Comparison of ENCODE assay signal across 8 cellular contexts in the genomic region with DNA sequence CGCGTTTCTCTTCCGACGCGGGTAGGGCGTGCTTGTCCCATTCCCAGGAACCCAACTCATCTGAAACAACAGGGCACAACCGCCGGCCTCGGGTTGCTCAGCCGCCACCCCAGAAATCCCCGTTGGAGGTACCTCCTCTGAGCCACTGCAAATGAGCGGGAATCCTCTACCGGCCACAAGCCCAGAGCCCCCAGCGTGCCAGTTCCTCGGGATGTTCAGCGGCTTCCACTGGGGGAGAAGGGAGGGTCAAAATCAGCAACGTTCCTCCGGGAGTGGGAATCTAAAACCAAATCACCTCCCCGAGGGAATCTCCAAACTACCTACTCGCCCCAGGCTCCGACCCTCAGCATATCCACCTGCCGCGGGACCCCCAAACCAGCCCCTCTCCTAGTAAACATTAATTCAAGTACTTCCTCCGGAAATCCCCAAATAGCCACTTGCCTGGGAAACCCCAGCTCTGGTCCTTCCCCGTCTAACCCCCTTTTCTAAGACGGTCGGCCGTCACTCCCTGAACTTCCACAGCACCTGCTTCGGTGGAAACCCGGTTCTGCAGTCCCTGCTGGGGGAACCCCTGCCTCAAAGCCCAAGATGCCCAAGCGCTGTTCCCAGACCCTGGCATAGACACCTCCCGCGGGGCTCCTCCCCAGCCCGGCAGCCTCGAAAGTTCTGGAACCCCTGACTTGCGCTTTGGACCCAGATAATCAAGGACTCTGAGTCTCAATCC. TPM values are rescaled to one million over a fixed set of nuclear protein-coding genes. Genes with fewer than 3 reads are reported as not detected.
DNase-seq lines count a peak whose midpoint lies in the region; ATAC-seq and TF ChIP-seq lines count a peak whose summit lies in the region.

No MANE protein-coding gene starts in this region.

- H3K9me3 Mint-ChIP-seq in activated CD8-positive, alpha-beta T cell treated with anti-CD3 and anti-CD28 coated beads for 36 hours, result no peaks in the 10 kb centered on the region

- peak overlapping the region; percentile 29 for H3K4me3 ChIP-seq in cardiac muscle cell

- intact Hi-C loops in cardiac septum (cut with DNase I), result loop anchor here (2.0 to 10.0 kb wide), 2 partner anchors 104 to 186 kb away; no protein-coding TSS in a partner anchor
- intact Hi-C loops in activated CD8-positive, alpha-beta T cell treated with anti-CD3 and anti-CD28 coated beads for 36 hours (cut with micrococcal nuclease), result no loop called here

- DNase-seq in cardiac muscle cell (ENCODE audit: low read depth in 1 of 2, low spot score in 1 of 2) (no peak), cardiac septum (ENCODE audit: low spot score) (no peak), kidney tubule cell (ENCODE audit: low spot score) (peak; percentile 34), NCI-H446 (lab: John Stamatoyannopoulos, UW) (no peak), mesenteric fat pad (ENCODE audit: low spot score) (no peak), Kasumi-1 (lab: John Stamatoyannopoulos, UW) (no peak)
- peak; percentile 13 for DNase-seq in activated CD8-positive, alpha-beta T cell treated with anti-CD3 and anti-CD28 coated beads for 36 hours

- H3K27ac ChIP-seq in cardiac muscle cell, result no peak overlapping the region

- H3K4me1 ChIP-seq in cardiac muscle cell (ENCODE audit: low read depth), result no peaks in the 10 kb centered on the region

- H3K27me3 ChIP-seq in cardiac muscle cell, result peaks cover 64% of the 10 kb centered on the region

- CTCF ChIA-PET in activated CD8-positive, alpha-beta T cell treated with anti-CD3 and anti-CD28 coated beads for 36 hours (lab: Charles Lee), result interaction anchor here (0.8 to 3.2 kb wide), 15 partner anchors 9 to 106 kb away, joined by 3 to 16 read pairs (median 3); no protein-coding TSS in a partner anchor

- H3K4me1 Mint-ChIP-seq in activated CD8-positive, alpha-beta T cell treated with anti-CD3 and anti-CD28 coated beads for 36 hours (ENCODE audit: low read depth), result peaks cover 15% of the 10 kb centered on the region

- no peak overlapping the region for H3K27ac Mint-ChIP-seq in activated CD8-positive, alpha-beta T cell treated with anti-CD3 and anti-CD28 coated beads for 36 hours

- ATAC-seq in HG02884 (IDR thresholded peaks at IDR 0.05; ENCODE audit: unreplicated experiment), result peak; percentile 22
- no peak for ATAC-seq in activated CD8-positive, alpha-beta T cell treated with anti-CD3 and anti-CD28 coated beads for 36 hours

- no peaks in the 10 kb centered on the region for H3K9me3 ChIP-seq in cardiac muscle cell (ENCODE audit: low read depth)

- POLR2A ChIA-PET in activated CD8-positive, alpha-beta T cell treated with anti-CD3 and anti-CD28 coated beads for 36 hours (lab: Charles Lee), result no interaction called here

- no peaks in the 10 kb centered on the region for H3K36me3 Mint-ChIP-seq in activated CD8-positive, alpha-beta T cell treated with anti-CD3 and anti-CD28 coated beads for 36 hours (ENCODE audit: low read depth)

- TF ChIP-seq CTCF in cardiac muscle cell (IDR thresholded peaks at IDR 0.05; ENCODE audit: low read depth, low read length), result no peak
- TF ChIP-seq CTCF in activated CD8-positive, alpha-beta T cell treated with anti-CD3 and anti-CD28 coated beads for 36 hours (IDR thresholded peaks at IDR 0.05), result no peak

- H3K36me3 ChIP-seq in cardiac muscle cell, result no peaks in the 10 kb centered on the region

- peak overlapping the region; percentile 41 for H3K4me3 Mint-ChIP-seq in activated CD8-positive, alpha-beta T cell treated with anti-CD3 and anti-CD28 coated beads for 36 hours

- H3K27me3 Mint-ChIP-seq in activated CD8-positive, alpha-beta T cell treated with anti-CD3 and anti-CD28 coated beads for 36 hours, result peaks cover 48% of the 10 kb centered on the region

RNA-seq across cellular contexts. Expression of gene OXTR, which starts 0.9 kb away (rescaled TPM):
- total RNA-seq in cardiac muscle cell (0.49 and 1.9 TPM in 2 replicates), cardiac septum (0.30 TPM), mesenteric fat pad (0.06 TPM)
- polyA plus RNA-seq in cardiac muscle cell, result 0.64 and 0.75 TPM in 2 replicates
- total RNA-seq in activated CD8-positive, alpha-beta T cell treated with anti-CD3 and anti-CD28 coated beads for 36 hours, result 1 to 10 TPM; 1.1 to 2.0 TPM

RNA-seq across cellular contexts. Expression of gene CAV3, which starts 34.9 kb away (rescaled TPM):
- total RNA-seq in cardiac muscle cell (0.09 and 0.67 TPM in 2 replicates), cardiac septum (24.8 TPM), mesenteric fat pad (not detected)
- polyA plus RNA-seq in cardiac muscle cell, result 0.39 and 0.77 TPM in 2 replicates
- not detected for total RNA-seq in activated CD8-positive, alpha-beta T cell treated with anti-CD3 and anti-CD28 coated beads for 36 hours

Comparison
In these comparisons a context has a peak if more than half of its experiments do, and no peak if none do; other contexts are left out.
1. RNA of gene CAV3, which starts 34.9 kb away (total RNA-seq): 24.8 TPM in cardiac septum (single experiment); 0.09 to 0.67 TPM in cardiac muscle cell, not detected in activated CD8-positive, alpha-beta T cell treated with anti-CD3 and anti-CD28 coated beads for 36 hours and not detected in mesenteric fat pad (single experiment); every median in the first group is over 10 times any median in the second.
2. DNase-seq: peak in activated CD8-positive, alpha-beta T cell treated with anti-CD3 and anti-CD28 coated beads for 36 hours (single experiment) and kidney tubule cell (single experiment); none in cardiac muscle cell (0 of 2), cardiac septum (single experiment), NCI-H446 (0 of 2), mesenteric fat pad (single experiment) and Kasumi-1 (0 of 2).